Comparison of ENCODE assay signal across 8 cellular contexts in genomic region chr16:30406911-30407793, GRCh38. TPM values are rescaled to one million over a fixed set of nuclear protein-coding genes. Genes with fewer than 3 reads are reported as not detected.
DNase-seq lines count a peak whose midpoint lies in the region; ATAC-seq lines count a peak whose summit lies in the region.

Gene ZNF771 (plus strand): TSS chr16:30407606. CDS start chr16:30408054, 448 bp downstream.

- H4K91ac ChIP-seq in mesenchymal stem cell (ENCODE audit: low read length): peak within 1 kb of the TSS; percentile 84

- peak within 1 kb of the TSS; percentile 91 for H2AFZ ChIP-seq in mesenchymal stem cell (ENCODE audit: low read depth, low read length)

- peak within 1 kb of the TSS in 1 of 2 experiments; percentile 89 for H2BK12ac ChIP-seq in mesenchymal stem cell (ENCODE audit: low read length in 2 of 2)

- peak within 1 kb of the TSS; percentile 81 to 86 for H3K18ac ChIP-seq in mesenchymal stem cell (ENCODE audit: low read depth in 1 of 2, low read length in 2 of 2)

- H3K27me3 ChIP-seq in effector memory CD4-positive, alpha-beta T cell (replicated peaks; ENCODE audit: control insufficient read depth, insufficient read depth, low read length, poor library complexity, severe bottlenecking): no peaks in the 10 kb centered on the region
- no peaks in the 10 kb centered on the region for H3K27me3 ChIP-seq in mesenchymal stem cell (ENCODE audit: control insufficient read depth in 1 of 2, insufficient read depth in 1 of 2, low read length in 2 of 2)

- H3K27ac ChIP-seq in effector memory CD4-positive, alpha-beta T cell (ENCODE audit: insufficient read depth, low read length, poor library complexity, severe bottlenecking): peak within 1 kb of the TSS; percentile 51
- H3K27ac ChIP-seq in mesenchymal stem cell (ENCODE audit: low read length, poor library complexity, severe bottlenecking): peak within 1 kb of the TSS; percentile 77

- H3K79me1 ChIP-seq in mesenchymal stem cell (replicated peaks; ENCODE audit: low read length, poor library complexity, severe bottlenecking): peaks cover 12% of the 10 kb centered on the region

- H3K36me3 ChIP-seq in effector memory CD4-positive, alpha-beta T cell (ENCODE audit: control insufficient read depth, insufficient read depth, low read length): no peaks in the 10 kb centered on the region
- peaks cover 9 to 18% of the 10 kb centered on the region in 2 experiments for H3K36me3 ChIP-seq in mesenchymal stem cell (ENCODE audit: control insufficient read depth in 1 of 2, insufficient read depth in 2 of 2, low read depth in 1 of 2, low read length in 2 of 2)

- peak within 1 kb of the TSS; percentile 94 for H3K9ac ChIP-seq in mesenchymal stem cell (ENCODE audit: low read length)

- ATAC-seq in HG03460 (IDR thresholded peaks at IDR 0.05; ENCODE audit: unreplicated experiment): peak; percentile 77

- H3K4me3 ChIP-seq in effector memory CD4-positive, alpha-beta T cell (ENCODE audit: insufficient read depth, low read depth, low read length, poor library complexity, severe bottlenecking): peak within 1 kb of the TSS; percentile 77
- H3K4me3 ChIP-seq in mesenchymal stem cell (ENCODE audit: insufficient read depth in 1 of 2, low read depth in 1 of 2, low read length in 2 of 2): peak within 1 kb of the TSS; percentile 82 to 90

- H2AK5ac ChIP-seq in mesenchymal stem cell (ENCODE audit: low read length, severe bottlenecking): no peak within 1 kb of the TSS

- 5% methylated on average over 71 of the region's 74 CpGs for WGBS in mesenchymal stem cell

- peak within 1 kb of the TSS; percentile 30 for H4K8ac ChIP-seq in mesenchymal stem cell (ENCODE audit: low read length)

- peak within 1 kb of the TSS; percentile 13 for H2BK120ac ChIP-seq in mesenchymal stem cell (ENCODE audit: low read depth, low read length)

- peak within 1 kb of the TSS; percentile 74 for H2BK15ac ChIP-seq in mesenchymal stem cell (ENCODE audit: low read depth, poor library complexity, severe bottlenecking)

- H3K23ac ChIP-seq in mesenchymal stem cell (ENCODE audit: low read length in 2 of 2): peak within 1 kb of the TSS in 1 of 2 experiments; percentile 79

- peak within 1 kb of the TSS; percentile 62 for H2BK5ac ChIP-seq in mesenchymal stem cell (ENCODE audit: low read depth, low read length, poor library complexity, severe bottlenecking)

- H3K4me1 ChIP-seq in effector memory CD4-positive, alpha-beta T cell (ENCODE audit: control insufficient read depth, insufficient read depth, low read length, poor library complexity, severe bottlenecking): peaks cover 18% of the 10 kb centered on the region
- peaks cover 14% of the 10 kb centered on the region for H3K4me1 ChIP-seq in mesenchymal stem cell (ENCODE audit: control insufficient read depth, insufficient read depth, low read depth, low read length)

- H3K4ac ChIP-seq in mesenchymal stem cell (ENCODE audit: low read depth in 1 of 2, low read length in 2 of 2): peak within 1 kb of the TSS; percentile 71 to 78

- DNase-seq in CD1c-positive myeloid dendritic cell (ENCODE audit: extremely low spot score) (peak; percentile 88), GM19240 (ENCODE audit: insufficient read length, low spot score) (peak; percentile 69), NCI-H82 treated with DMSO at 0.1 percent for 48 hours (lab: John Stamatoyannopoulos, UW; ENCODE audit: unreplicated experiment) (peak; percentile 45), mesenchymal stem cell (peak; percentile 93)
- DNase-seq in activated CD8-positive, alpha-beta memory T cell treated with anti-CD3 and anti-CD28 coated beads for 24 hours: peak; percentile 98
- peak; percentile 80 to 88 (median 83) for DNase-seq in effector memory CD4-positive, alpha-beta T cell
- peak; percentile 90 for DNase-seq in stimulated activated CD8-positive, alpha-beta memory T cell treated with anti-CD3 and anti-CD28 coated beads, Interleukin-12 subunit alpha, Interleukin-12 subunit beta, amount 100 ng/mL, for 24 hours (ENCODE audit: extremely low read depth)

- H3K14ac ChIP-seq in mesenchymal stem cell (ENCODE audit: low read length in 2 of 2): peak within 1 kb of the TSS in 1 of 2 experiments; percentile 74

- peak within 1 kb of the TSS; percentile 72 for H3K4me2 ChIP-seq in mesenchymal stem cell (ENCODE audit: low read length, poor library complexity, severe bottlenecking)

- no peaks in the 10 kb centered on the region for H3K9me3 ChIP-seq in effector memory CD4-positive, alpha-beta T cell (ENCODE audit: control insufficient read depth, low read length)
- no peaks in the 10 kb centered on the region for H3K9me3 ChIP-seq in mesenchymal stem cell (ENCODE audit: control insufficient read depth, low read length)

RNA-seq across cellular contexts. Expression of gene ZNF771, which starts in this region (rescaled TPM):
- 5.2 TPM for polyA plus RNA-seq in mesenchymal stem cell (2013, experiment 1 of 2)
- polyA plus RNA-seq in mesenchymal stem cell (2013, experiment 2 of 2): 4.6 TPM

Comparison
In these comparisons a context has a peak if more than half of its experiments do, and no peak if none do; other contexts are left out.
1. Peak in every context shown above with its lines: DNase-seq, ATAC-seq, H3K4me3 ChIP-seq and H3K27ac ChIP-seq.
2. DNase-seq: peak in every context shown above with its lines; median percentile 98 in activated CD8-positive, alpha-beta memory T cell treated with anti-CD3 and anti-CD28 coated beads for 24 hours; 93 in mesenchymal stem cell; 90 in stimulated activated CD8-positive, alpha-beta memory T cell treated with anti-CD3 and anti-CD28 coated beads, Interleukin-12 subunit alpha, Interleukin-12 subunit beta, amount 100 ng/mL, for 24 hours; 88 in CD1c-positive myeloid dendritic cell; 83 in effector memory CD4-positive, alpha-beta T cell; 69 in GM19240; 45 in NCI-H82 treated with DMSO at 0.1 percent for 48 hours.